8 cellular contexts compared by ENCODE assay signal in the genomic region with DNA sequence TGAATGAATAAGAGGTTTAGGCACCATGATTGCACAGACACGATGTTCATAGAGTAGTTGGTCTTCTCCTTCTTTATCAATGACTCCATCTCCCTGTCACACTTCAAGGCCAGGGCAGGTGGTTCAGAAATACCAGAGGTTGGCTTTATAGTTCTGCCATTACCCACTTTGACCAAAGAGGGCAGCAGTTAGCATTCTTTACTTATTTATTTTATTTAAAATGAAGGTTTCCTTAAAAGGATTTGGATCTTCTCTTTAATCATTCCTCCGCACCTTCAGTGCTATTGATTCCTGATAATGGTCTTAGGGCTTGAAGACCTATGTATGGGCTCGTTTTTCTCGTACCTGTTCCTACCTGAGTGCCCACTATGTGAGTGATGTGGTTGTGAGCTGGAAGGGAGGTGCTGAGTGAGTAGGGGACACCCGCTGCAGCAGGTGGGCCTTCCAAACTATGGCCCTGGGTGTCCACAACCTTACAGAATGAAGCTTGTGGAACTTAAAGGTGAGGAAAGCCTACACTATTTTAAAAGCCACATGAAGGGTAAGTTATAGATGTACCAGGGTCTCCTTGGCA. TPM values are rescaled to one million over a fixed set of nuclear protein-coding genes. Genes with fewer than 3 reads are reported as not detected.
DNase-seq lines count a peak whose midpoint lies in the region; ATAC-seq and TF ChIP-seq lines count a peak whose summit lies in the region.

No MANE protein-coding gene starts in this region.

- DNase-seq in NOMO-1 treated with DMSO at 0.1 percent for 48 hours (lab: John Stamatoyannopoulos, UW; ENCODE audit: unreplicated experiment) = peak; percentile 23
- DNase-seq in NOMO-1 treated with dmso at 0.1 percent for 144 hours (lab: John Stamatoyannopoulos, UW; ENCODE audit: unreplicated experiment) = no peak
- DNase-seq in NCI-H460 (ENCODE audit: extremely low read depth, low read depth) = peak; percentile 1
- no peak for DNase-seq in fibroblast of villous mesenchyme (ENCODE audit: low read depth)
- DNase-seq in thoracic aorta (ENCODE audit: low spot score) = no peak
- DNase-seq in stimulated activated CD4-positive, alpha-beta T cell treated with anti-CD3 and anti-CD28 coated beads, Interleukin-4, amount 100 ng/mL, for 1 hour = no peak
- no peak for DNase-seq in hippocampal formation (lab: John Stamatoyannopoulos, UW)

- ATAC-seq in thoracic aorta (ENCODE audit: insufficient number of reproducible peaks, low FRiP score, low read depth) = no peak
- no peak for ATAC-seq in activated CD4-positive, CD25-positive, alpha-beta regulatory T cell treated with anti-CD3 and anti-CD28 coated beads, Interleukin-2, amount 50 U/mL, for 24 hours

- TF ChIP-seq CTCF in fibroblast of villous mesenchyme (IDR thresholded peaks at IDR 0.05; ENCODE audit: insufficient read depth, low read depth, low read length) (peak; percentile 55), thoracic aorta (IDR thresholded peaks at IDR 0.05) (peak; percentile 47)

- H3K36me3 ChIP-seq in thoracic aorta = no peaks in the 10 kb centered on the region

- no peaks in the 10 kb centered on the region for H3K9me3 ChIP-seq in thoracic aorta

- no peak overlapping the region for H3K4me3 ChIP-seq in fibroblast of villous mesenchyme (ENCODE audit: low read depth, low read length)
- no peak overlapping the region for H3K4me3 ChIP-seq in thoracic aorta

- peaks cover 26 to 78% of the 10 kb centered on the region in 2 donors for H3K4me1 ChIP-seq in thoracic aorta (ENCODE audit: control insufficient read depth in 1 of 2, low read depth in 2 of 2)

- peak overlapping the region; percentile 3 to 27 for H3K27ac ChIP-seq in thoracic aorta

- no peaks in the 10 kb centered on the region for H3K27me3 ChIP-seq in thoracic aorta (replicated peaks; ENCODE audit: insufficient read depth)

RNA-seq across cellular contexts. Expression of gene TIMP3, which starts 34.9 kb away (rescaled TPM):
- 0.38 and 0.42 TPM in 2 replicates for total RNA-seq in NCI-H460 (2014; rRNA removed; shearing (Covaris generic))
- not detected in 2 replicates for polyA plus RNA-seq in NCI-H460 (2014; cell fraction: nucleus; rRNA removed)
- total RNA-seq in fibroblast of villous mesenchyme = 418 and 924 TPM in 2 replicates
- total RNA-seq in thoracic aorta = 100 to 1,000 TPM; 471 to 756 TPM

Comparison
In these comparisons a context has a peak if more than half of its experiments do, and no peak if none do; other contexts are left out.
1. DNase-seq: peak in NOMO-1 treated with DMSO at 0.1 percent for 48 hours (single experiment) and NCI-H460 (single experiment); none in NOMO-1 treated with dmso at 0.1 percent for 144 hours (single experiment), fibroblast of villous mesenchyme (single experiment), thoracic aorta (single experiment), stimulated activated CD4-positive, alpha-beta T cell treated with anti-CD3 and anti-CD28 coated beads, Interleukin-4, amount 100 ng/mL, for 1 hour (single experiment) and hippocampal formation (0 of 2).
2. RNA of gene TIMP3, which starts 34.9 kb away (total RNA-seq): 418 to 924 TPM in fibroblast of villous mesenchyme and 471 to 756 TPM in thoracic aorta; 0.38 to 0.42 TPM in NCI-H460; every median in the first group is over 100 times any median in the second.